Comparison of ENCODE assay signal across 2 cellular contexts in genomic region chr11:117843666-117844484, GRCh38.
A peak's percentile ranks its signal among the peaks of the same experiment; 100 is the strongest.
TF ChIP-seq lines count a peak whose summit lies in the region.

No MANE protein-coding gene starts in this region.

TF ChIP-seq in GM23338, 12 proteins besides CTCF, POLR2A, EP300 and RAD21:
- TF ChIP-seq EZH2 (IDR thresholded peaks at IDR 0.05; ENCODE audit: low read depth, unreplicated experiment) (no peak), ZNF331 (CRISPR knock-in tag; IDR thresholded peaks at IDR 0.05; ENCODE audit: low read depth) (no peak), CREB1 (CRISPR knock-in tag; IDR thresholded peaks at IDR 0.05; ENCODE audit: low read depth) (no peak), STAT1 (IDR thresholded peaks at IDR 0.05; ENCODE audit: unreplicated experiment) (no peak), ZNF462 (CRISPR knock-in tag; IDR thresholded peaks at IDR 0.05) (no peak), EZH2phosphoT487 (IDR thresholded peaks at IDR 0.05; ENCODE audit: unreplicated experiment) (no peak), ETS1 (IDR thresholded peaks at IDR 0.05) (no peak), POLR2AphosphoS5 (IDR thresholded peaks at IDR 0.05; ENCODE audit: low read depth) (no peak), ZNF114 (CRISPR knock-in tag; IDR thresholded peaks at IDR 0.05) (no peak), NANOG (IDR thresholded peaks at IDR 0.05; ENCODE audit: borderline replicate concordance) (no peak), JUNB (IDR thresholded peaks at IDR 0.05; ENCODE audit: unreplicated experiment) (no peak)
- TF ChIP-seq, protein P1, sequence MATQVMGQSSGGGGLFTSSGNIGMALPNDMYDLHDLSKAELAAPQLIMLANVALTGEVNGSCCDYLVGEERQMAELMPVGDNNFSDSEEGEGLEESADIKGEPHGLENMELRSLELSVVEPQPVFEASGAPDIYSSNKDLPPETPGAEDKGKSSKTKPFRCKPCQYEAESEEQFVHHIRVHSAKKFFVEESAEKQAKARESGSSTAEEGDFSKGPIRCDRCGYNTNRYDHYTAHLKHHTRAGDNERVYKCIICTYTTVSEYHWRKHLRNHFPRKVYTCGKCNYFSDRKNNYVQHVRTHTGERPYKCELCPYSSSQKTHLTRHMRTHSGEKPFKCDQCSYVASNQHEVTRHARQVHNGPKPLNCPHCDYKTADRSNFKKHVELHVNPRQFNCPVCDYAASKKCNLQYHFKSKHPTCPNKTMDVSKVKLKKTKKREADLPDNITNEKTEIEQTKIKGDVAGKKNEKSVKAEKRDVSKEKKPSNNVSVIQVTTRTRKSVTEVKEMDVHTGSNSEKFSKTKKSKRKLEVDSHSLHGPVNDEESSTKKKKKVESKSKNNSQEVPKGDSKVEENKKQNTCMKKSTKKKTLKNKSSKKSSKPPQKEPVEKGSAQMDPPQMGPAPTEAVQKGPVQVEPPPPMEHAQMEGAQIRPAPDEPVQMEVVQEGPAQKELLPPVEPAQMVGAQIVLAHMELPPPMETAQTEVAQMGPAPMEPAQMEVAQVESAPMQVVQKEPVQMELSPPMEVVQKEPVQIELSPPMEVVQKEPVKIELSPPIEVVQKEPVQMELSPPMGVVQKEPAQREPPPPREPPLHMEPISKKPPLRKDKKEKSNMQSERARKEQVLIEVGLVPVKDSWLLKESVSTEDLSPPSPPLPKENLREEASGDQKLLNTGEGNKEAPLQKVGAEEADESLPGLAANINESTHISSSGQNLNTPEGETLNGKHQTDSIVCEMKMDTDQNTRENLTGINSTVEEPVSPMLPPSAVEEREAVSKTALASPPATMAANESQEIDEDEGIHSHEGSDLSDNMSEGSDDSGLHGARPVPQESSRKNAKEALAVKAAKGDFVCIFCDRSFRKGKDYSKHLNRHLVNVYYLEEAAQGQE (IDR thresholded peaks at IDR 0.05; ENCODE audit: unreplicated experiment), result no peak

TF ChIP-seq in H1, 55 proteins besides CTCF, POLR2A, EP300 and RAD21:
- TF ChIP-seq BRCA1 (IDR thresholded peaks at IDR 0.05; ENCODE audit: low read depth, low read length), result no peak
- no peak for TF ChIP-seq GABPA (IDR thresholded peaks at IDR 0.05; ENCODE audit: borderline replicate concordance, insufficient read depth, low read length)
- no peak for TF ChIP-seq JUND (IDR thresholded peaks at IDR 0.05; ENCODE audit: low read length)
- no peak for TF ChIP-seq RXRA (IDR thresholded peaks at IDR 0.05; ENCODE audit: insufficient read depth, low read depth, low read length)
- no peak for TF ChIP-seq CHD7 (IDR thresholded peaks at IDR 0.05; ENCODE audit: insufficient replicate concordance, low read length)
- no peak for TF ChIP-seq SIRT6 (IDR thresholded peaks at IDR 0.05; ENCODE audit: low read length)
- 0 out of 2 replicates have a peak, but pooled peaks have one; percentile 26 for TF ChIP-seq CREB1 (IDR thresholded peaks at IDR 0.05)
- TF ChIP-seq EZH2 (IDR thresholded peaks at IDR 0.05; ENCODE audit: low read depth, low read length, severe bottlenecking), result no peak
- no peak for TF ChIP-seq SIN3A (conservative IDR thresholded peaks at IDR 0.05 in 1 of 2, IDR thresholded peaks at IDR 0.05 in 1 of 2; ENCODE audit: low read depth in 1 of 2, low read length in 2 of 2)
